In the genomic region with DNA sequence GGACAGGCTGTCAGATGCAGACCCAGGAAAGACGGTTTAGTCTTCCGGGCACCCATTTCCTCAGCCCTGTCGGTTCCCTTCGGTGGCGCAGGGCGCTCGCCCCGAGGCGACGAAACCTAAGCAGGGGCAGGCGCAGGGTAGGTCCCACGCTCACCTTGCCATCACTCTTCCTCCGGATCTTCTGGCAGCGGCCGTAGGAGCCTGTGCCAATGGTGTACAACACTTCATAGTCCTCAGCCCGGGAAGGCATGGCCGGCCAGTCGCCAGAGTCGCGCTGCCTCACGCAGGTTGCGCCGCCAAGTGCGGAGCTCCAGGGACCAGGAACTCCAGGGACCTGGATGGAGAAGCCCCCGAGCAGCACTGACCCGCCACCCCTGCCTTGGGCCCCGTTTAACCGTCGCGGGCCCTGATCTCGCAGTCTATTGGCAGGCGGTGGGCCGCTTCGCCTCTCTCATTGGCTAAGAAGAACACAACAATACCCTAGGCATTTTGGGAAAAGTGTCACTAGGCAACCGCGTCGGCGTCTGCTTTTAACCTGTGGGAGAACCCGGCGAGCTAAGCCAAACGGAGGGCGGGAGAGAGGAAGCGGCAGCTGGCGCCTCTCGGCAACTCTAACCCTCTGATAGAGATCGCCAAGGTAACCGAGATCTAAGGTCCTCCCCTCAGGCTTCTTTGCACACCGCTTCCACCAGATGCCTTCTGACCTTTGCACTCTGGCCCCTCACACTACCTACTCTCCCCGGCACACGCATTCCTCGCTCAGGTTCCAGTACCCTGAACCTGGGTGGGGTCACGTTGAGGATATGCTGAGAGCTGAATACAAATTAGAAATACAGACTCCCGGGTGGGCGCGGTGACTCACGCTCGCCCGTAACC, we compare ENCODE assay signal across 1 cellular context.
TF ChIP-seq lines count a peak whose summit lies in the region.

Gene NEK2 (minus strand): TSS at position 392 of the 876 bp plus-strand sequence. CDS start 142 bp downstream, at position 250.

TF ChIP-seq in K562, 482 proteins besides CTCF, POLR2A, EP300 and RAD21 (continued from another document and continues in another):
- TF ChIP-seq E2F8 (IDR thresholded peaks at IDR 0.05; ENCODE audit: low read depth, partially characterized antibody) (peak; percentile 77), POLR3A (IDR thresholded peaks at IDR 0.05; ENCODE audit: borderline replicate concordance, extremely low read depth, insufficient read depth, insufficient read length) (no peak), MEF2A (IDR thresholded peaks at IDR 0.05; ENCODE audit: control insufficient read depth, low read depth, low read length) (0 out of 2 replicates have a peak, but pooled peaks have one; percentile 7), ZNF408 (CRISPR knock-in tag; IDR thresholded peaks at IDR 0.05; ENCODE audit: low read depth) (no peak), TCF3 (CRISPR knock-in tag; IDR thresholded peaks at IDR 0.05) (peak; percentile 59; the same call in 1 of the 2 replicates), ZNF740 (CRISPR knock-in tag; IDR thresholded peaks at IDR 0.05) (no peak), ZNF740 (tag; IDR thresholded peaks at IDR 0.05) (no peak), RHOXF2B (CRISPR knock-in tag; conservative IDR thresholded peaks at IDR 0.05) (no peak), ZNF507 (tag; conservative IDR thresholded peaks at IDR 0.05) (no peak), SUPT5H (IDR thresholded peaks at IDR 0.05) (peak; percentile 92), SP2 (IDR thresholded peaks at IDR 0.05; ENCODE audit: extremely low read depth, low read depth, low read length, poor library complexity, severe bottlenecking) (peak; percentile 0), ZNF318 (IDR thresholded peaks at IDR 0.05; ENCODE audit: borderline replicate concordance in 1 of 2, low read depth in 1 of 2) (peak in 1 of 2 experiments; percentile 62; a peak in 1 of 4 replicates), CREB1 (IDR thresholded peaks at IDR 0.05) (peak; percentile 75), CREB1 (CRISPR knock-in tag; IDR thresholded peaks at IDR 0.05) (peak; percentile 79), PTTG1 (tag; IDR thresholded peaks at IDR 0.05; ENCODE audit: low read depth) (no peak), ZFP1 (CRISPR knock-in tag; IDR thresholded peaks at IDR 0.05) (no peak), ZFPM2 (CRISPR knock-in tag; IDR thresholded peaks at IDR 0.05) (no peak), SMARCA5 (IDR thresholded peaks at IDR 0.05) (0 out of 2 replicates have a peak, but pooled peaks have one; percentile 22), SIX5 (IDR thresholded peaks at IDR 0.05; ENCODE audit: borderline replicate concordance in 1 of 2, insufficient read depth in 1 of 2, low read depth in 1 of 2, low read length in 2 of 2) (peak; percentile 19 to 22; a peak in 1 of 4 replicates), ZNF316 (IDR thresholded peaks at IDR 0.05) (no peak), ZNF282 (CRISPR knock-in tag; IDR thresholded peaks at IDR 0.05) (no peak), MYC (IDR thresholded peaks at IDR 0.05; ENCODE audit: low read depth, low read length) (peak; percentile 87), MYC (CRISPR knock-in tag; IDR thresholded peaks at IDR 0.05; ENCODE audit: borderline replicate concordance, low read depth) (peak; percentile 48; the same call in 1 of the 2 replicates), XRCC5 (IDR thresholded peaks at IDR 0.05; ENCODE audit: low read depth, low read length) (peak; percentile 93), ZNF3 (CRISPR knock-in tag; IDR thresholded peaks at IDR 0.05) (no peak), STAT5A (IDR thresholded peaks at IDR 0.05; ENCODE audit: borderline replicate concordance, low read length) (peak; percentile 40; the same call in 1 of the 2 replicates)
- TF ChIP-seq, protein P1, sequence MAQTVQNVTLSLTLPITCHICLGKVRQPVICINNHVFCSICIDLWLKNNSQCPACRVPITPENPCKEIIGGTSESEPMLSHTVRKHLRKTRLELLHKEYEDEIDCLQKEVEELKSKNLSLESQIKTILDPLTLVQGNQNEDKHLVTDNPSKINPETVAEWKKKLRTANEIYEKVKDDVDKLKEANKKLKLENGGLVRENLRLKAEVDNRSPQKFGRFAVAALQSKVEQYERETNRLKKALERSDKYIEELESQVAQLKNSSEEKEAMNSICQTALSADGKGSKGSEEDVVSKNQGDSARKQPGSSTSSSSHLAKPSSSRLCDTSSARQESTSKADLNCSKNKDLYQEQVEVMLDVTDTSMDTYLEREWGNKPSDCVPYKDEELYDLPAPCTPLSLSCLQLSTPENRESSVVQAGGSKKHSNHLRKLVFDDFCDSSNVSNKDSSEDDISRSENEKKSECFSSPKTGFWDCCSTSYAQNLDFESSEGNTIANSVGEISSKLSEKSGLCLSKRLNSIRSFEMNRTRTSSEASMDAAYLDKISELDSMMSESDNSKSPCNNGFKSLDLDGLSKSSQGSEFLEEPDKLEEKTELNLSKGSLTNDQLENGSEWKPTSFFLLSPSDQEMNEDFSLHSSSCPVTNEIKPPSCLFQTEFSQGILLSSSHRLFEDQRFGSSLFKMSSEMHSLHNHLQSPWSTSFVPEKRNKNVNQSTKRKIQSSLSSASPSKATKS (CRISPR knock-in tag; IDR thresholded peaks at IDR 0.05), result no peak
- TF ChIP-seq, protein P2, sequence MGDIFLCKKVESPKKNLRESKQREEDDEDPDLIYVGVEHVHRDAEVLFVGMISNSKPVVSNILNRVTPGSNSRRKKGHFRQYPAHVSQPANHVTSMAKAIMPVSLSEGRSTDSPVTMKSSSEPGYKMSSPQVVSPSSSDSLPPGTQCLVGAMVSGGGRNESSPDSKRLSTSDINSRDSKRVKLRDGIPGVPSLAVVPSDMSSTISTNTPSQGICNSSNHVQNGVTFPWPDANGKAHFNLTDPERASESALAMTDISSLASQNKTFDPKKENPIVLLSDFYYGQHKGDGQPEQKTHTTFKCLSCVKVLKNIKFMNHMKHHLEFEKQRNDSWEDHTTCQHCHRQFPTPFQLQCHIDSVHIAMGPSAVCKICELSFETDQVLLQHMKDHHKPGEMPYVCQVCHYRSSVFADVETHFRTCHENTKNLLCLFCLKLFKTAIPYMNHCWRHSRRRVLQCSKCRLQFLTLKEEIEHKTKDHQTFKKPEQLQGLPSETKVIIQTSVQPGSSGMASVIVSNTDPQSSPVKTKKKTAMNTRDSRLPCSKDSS (IDR thresholded peaks at IDR 0.05; ENCODE audit: low read depth, partially characterized antibody), result no peak
- TF ChIP-seq, protein P3, sequence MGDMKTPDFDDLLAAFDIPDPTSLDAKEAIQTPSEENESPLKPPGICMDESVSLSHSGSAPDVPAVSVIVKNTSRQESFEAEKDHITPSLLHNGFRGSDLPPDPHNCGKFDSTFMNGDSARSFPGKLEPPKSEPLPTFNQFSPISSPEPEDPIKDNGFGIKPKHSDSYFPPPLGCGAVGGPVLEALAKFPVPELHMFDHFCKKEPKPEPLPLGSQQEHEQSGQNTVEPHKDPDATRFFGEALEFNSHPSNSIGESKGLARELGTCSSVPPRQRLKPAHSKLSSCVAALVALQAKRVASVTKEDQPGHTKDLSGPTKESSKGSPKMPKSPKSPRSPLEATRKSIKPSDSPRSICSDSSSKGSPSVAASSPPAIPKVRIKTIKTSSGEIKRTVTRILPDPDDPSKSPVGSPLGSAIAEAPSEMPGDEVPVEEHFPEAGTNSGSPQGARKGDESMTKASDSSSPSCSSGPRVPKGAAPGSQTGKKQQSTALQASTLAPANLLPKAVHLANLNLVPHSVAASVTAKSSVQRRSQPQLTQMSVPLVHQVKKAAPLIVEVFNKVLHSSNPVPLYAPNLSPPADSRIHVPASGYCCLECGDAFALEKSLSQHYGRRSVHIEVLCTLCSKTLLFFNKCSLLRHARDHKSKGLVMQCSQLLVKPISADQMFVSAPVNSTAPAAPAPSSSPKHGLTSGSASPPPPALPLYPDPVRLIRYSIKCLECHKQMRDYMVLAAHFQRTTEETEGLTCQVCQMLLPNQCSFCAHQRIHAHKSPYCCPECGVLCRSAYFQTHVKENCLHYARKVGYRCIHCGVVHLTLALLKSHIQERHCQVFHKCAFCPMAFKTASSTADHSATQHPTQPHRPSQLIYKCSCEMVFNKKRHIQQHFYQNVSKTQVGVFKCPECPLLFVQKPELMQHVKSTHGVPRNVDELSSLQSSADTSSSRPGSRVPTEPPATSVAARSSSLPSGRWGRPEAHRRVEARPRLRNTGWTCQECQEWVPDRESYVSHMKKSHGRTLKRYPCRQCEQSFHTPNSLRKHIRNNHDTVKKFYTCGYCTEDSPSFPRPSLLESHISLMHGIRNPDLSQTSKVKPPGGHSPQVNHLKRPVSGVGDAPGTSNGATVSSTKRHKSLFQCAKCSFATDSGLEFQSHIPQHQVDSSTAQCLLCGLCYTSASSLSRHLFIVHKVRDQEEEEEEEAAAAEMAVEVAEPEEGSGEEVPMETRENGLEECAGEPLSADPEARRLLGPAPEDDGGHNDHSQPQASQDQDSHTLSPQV (IDR thresholded peaks at IDR 0.05), result no peak
